Comparison of ENCODE assay signal across 7 cellular contexts in the genomic region with DNA sequence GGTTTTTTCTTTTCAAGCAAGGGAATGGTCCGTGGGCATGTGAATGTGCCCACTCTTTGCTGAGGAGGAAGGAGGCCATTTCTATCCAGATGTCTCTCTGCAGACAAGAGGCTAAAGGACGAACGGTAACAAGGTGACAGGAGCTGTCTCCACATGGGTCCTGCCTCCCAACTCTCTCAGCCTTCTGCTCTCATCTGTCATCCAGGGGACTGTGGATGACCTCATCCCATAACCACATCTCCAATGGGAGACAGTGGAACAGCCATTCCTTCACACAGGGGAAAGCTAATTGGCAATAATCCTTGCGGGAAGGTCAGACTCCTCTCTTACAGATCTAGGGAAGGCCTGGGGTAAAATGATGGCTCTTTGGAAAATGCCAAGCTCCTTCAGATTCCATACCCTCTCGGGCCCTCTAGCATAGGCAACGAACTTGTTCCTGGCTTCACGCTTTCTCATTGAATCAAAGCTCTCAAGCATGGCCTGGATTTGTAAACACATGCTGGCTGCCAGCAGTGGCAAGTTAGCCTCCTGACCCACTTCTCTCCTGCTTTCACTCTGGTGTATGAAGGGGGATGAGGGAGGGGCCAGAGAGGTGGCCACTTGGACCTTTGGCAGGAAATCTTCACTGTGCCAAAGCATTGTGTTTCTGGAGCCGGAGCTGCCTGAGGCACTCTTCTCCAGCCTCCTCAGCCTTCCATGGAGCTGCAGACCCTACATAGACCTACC.
DNase-seq lines count a peak whose midpoint lies in the region; ATAC-seq, FAIRE-seq and TF ChIP-seq lines count a peak whose summit lies in the region.
"Not testable (repeated sequence)": the region's sequence is repeated elsewhere in the genome, so short reads cannot be mapped to it uniquely, and the experiment has no call there.

No MANE protein-coding gene starts in this region.

- H3K27ac ChIP-seq in endothelial cell of umbilical vein (ENCODE audit: insufficient read depth, low read depth, low read length); lower lobe of right lung; aorta (ENCODE audit: low read depth in 1 of 2, low read length in 2 of 2): not testable (repeated sequence)
- H3K27ac ChIP-seq in heart right ventricle, result peak overlapping the region in 3 of 10 donors; percentile 35 to 65 (median 54)
- peak overlapping the region; percentile 51 to 65 for H3K27ac ChIP-seq in thoracic aorta

- H3K27me3 ChIP-seq in MG63; endothelial cell of umbilical vein (ENCODE audit: control insufficient read depth in 2 of 2, insufficient read depth in 2 of 2, low read length in 2 of 2); heart right ventricle; lower lobe of right lung (ENCODE audit: low read depth); thoracic aorta (replicated peaks; ENCODE audit: insufficient read depth); aorta (ENCODE audit: control insufficient read depth in 1 of 2, insufficient read depth in 2 of 2, low read length in 1 of 2): not testable (repeated sequence)

- not testable (repeated sequence) for H3K4me2 ChIP-seq in endothelial cell of umbilical vein (ENCODE audit: insufficient read depth, low read length)

- H3K9ac ChIP-seq in endothelial cell of umbilical vein (replicated peaks; ENCODE audit: extremely low read depth, insufficient read depth, low read length), result not testable (repeated sequence)

- not testable (repeated sequence) for H3K36me3 ChIP-seq in MG63; endothelial cell of umbilical vein (ENCODE audit: control insufficient read depth in 2 of 2, extremely low read depth in 1 of 2, insufficient read depth in 2 of 2, low read length in 2 of 2); heart right ventricle; lower lobe of right lung; thoracic aorta; aorta (ENCODE audit: control insufficient read depth in 1 of 2, insufficient read depth in 2 of 2, low read length in 1 of 2)

- not testable (repeated sequence) for TF ChIP-seq POLR2A in endothelial cell of umbilical vein (IDR thresholded peaks at IDR 0.05; ENCODE audit: low read depth, low read length)

- FAIRE-seq in endothelial cell of umbilical vein (lab: Jason Lieb, UNC), result peak; percentile 55

- not testable (repeated sequence) for H3K9me3 ChIP-seq in MG63; endothelial cell of umbilical vein (replicated peaks; ENCODE audit: control insufficient read depth, insufficient read depth, low read length); heart right ventricle; lower lobe of right lung; thoracic aorta; aorta (ENCODE audit: control insufficient read depth, low read length)

- peak; percentile 6 for DNase-seq in MG63
- DNase-seq in endothelial cell of umbilical vein (ENCODE audit: low read depth, low spot score); heart right ventricle; left lobe of liver (ENCODE audit: low spot score); lower lobe of right lung; thoracic aorta (ENCODE audit: low spot score); aorta: not testable (repeated sequence)

- not testable (repeated sequence) for TF ChIP-seq CTCF in endothelial cell of umbilical vein (IDR thresholded peaks at IDR 0.05; ENCODE audit: extremely low read depth in 1 of 2, insufficient read depth in 1 of 2, low read depth in 1 of 2, low read length in 2 of 2); heart right ventricle (IDR thresholded peaks at IDR 0.05); lower lobe of right lung (IDR thresholded peaks at IDR 0.05); thoracic aorta (IDR thresholded peaks at IDR 0.05)

- ATAC-seq in heart right ventricle (peak; percentile 10 to 66 (median 42)), left lobe of liver (peak; percentile 78), lower lobe of right lung (peak; percentile 54 to 68), aorta (ENCODE audit: low FRiP score) (peak; percentile 31)
- ATAC-seq in thoracic aorta (ENCODE audit: insufficient number of reproducible peaks, low FRiP score, low read depth), result not testable (repeated sequence)

- not testable (repeated sequence) for H3K4me1 ChIP-seq in endothelial cell of umbilical vein (ENCODE audit: control insufficient read depth, extremely low read depth, insufficient read depth, low read length); heart right ventricle; lower lobe of right lung; thoracic aorta (ENCODE audit: control insufficient read depth in 1 of 2, low read depth in 2 of 2); aorta (ENCODE audit: control insufficient read depth in 1 of 2, insufficient read depth in 2 of 2, low read length in 2 of 2)

- dilution Hi-C loops in endothelial cell of umbilical vein (cut with MboI; ENCODE audit: extremely low pct_ligation_motif_present, low sequenced_read_pairs), result not testable (repeated sequence)

- H2AFZ ChIP-seq in endothelial cell of umbilical vein (ENCODE audit: low read depth, low read length), result not testable (repeated sequence)

- CTCF ChIA-PET in endothelial cell of umbilical vein (lab: Charles Lee), result not testable (repeated sequence)

- H3K4me3 ChIP-seq in MG63; endothelial cell of umbilical vein (replicated peaks in 1 of 3; ENCODE audit: insufficient read depth in 1 of 3, low read depth in 1 of 3, low read length in 3 of 3); heart right ventricle; lower lobe of right lung; thoracic aorta; aorta (ENCODE audit: low read length in 2 of 2): not testable (repeated sequence)

- H3K9me1 ChIP-seq in endothelial cell of umbilical vein (replicated peaks; ENCODE audit: control insufficient read depth, extremely low read depth, insufficient read depth, low read length), result not testable (repeated sequence)

- 44 to 50% methylated on average over 5 to 6 of the region's 8 CpGs for WGBS in heart right ventricle, 2 donors
- 63 to 83% methylated on average over 3 to 6 of the region's 8 CpGs for WGBS in aorta, 2 donors

- intact Hi-C loops in endothelial cell of umbilical vein (cut with micrococcal nuclease); heart right ventricle (cut with DNase I); lower lobe of right lung (cut with DNase I); aorta (cut with DNase I): not testable (repeated sequence)

- POLR2A ChIA-PET in endothelial cell of umbilical vein (lab: Charles Lee), result not testable (repeated sequence)

- BruUV-seq in endothelial cell of umbilical vein (replicated peaks; lab: Mats Ljungman, UMichigan), result not testable (repeated sequence)

- H4K20me1 ChIP-seq in endothelial cell of umbilical vein (replicated peaks; ENCODE audit: control insufficient read depth, extremely low read depth, insufficient read depth, low read length), result not testable (repeated sequence)

- H3K79me2 ChIP-seq in endothelial cell of umbilical vein (ENCODE audit: control insufficient read depth, insufficient read depth, low read length), result not testable (repeated sequence)
